ENCODE assay signal across 16 cellular contexts in the genomic region with DNA sequence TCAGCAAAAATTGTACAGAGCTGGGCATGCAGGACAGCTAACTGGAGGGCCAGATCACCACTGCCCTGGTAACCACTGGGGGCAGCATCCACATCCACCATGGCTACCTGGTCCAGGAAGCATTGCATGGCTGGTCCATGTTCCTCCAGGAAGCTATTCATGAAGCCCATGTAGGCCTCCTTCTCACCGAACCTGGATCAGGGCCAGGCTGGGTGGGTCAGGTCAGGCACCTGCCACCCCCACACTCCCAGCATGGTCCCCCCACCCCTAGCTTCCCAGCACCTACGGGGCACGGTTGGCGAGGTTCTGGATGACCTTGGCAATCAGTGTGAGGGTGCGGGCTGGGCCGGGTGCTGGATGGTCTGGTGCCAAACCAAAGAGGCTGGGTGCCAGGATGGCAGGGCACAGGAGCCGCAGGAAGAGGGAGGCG. TPM values are rescaled to one million over a fixed set of nuclear protein-coding genes. Genes with fewer than 3 reads are reported as not detected.
DNase-seq lines count a peak whose midpoint lies in the region; ATAC-seq and TF ChIP-seq lines count a peak whose summit lies in the region.
"Had no signal": no experiment of that assay in that cellular context is flagged by ENCODE, and none has a peak within 500 bp of the region (broad histone marks: within the 10 kb centered on the region; RNA-seq: fewer than 3 reads in every experiment).

No MANE protein-coding gene starts in this region.

- no peak overlapping the region for H3K4me2 ChIP-seq in HCT116 (ENCODE audit: low read length)

- no peak overlapping the region for H3K27ac Mint-ChIP-seq in brain

- in situ Hi-C loops in ACHN (cut with HindIII; ENCODE audit: low pct_ligation_motif_present, low pct_unique_long_range_greater_than_20kb, low sequenced_read_pairs): no loop called here

- H3K36me3 ChIP-seq in HCT116 (ENCODE audit: control insufficient read depth in 1 of 2, insufficient read depth in 2 of 2, low read length in 2 of 2): no peaks in the 10 kb centered on the region
- no peaks in the 10 kb centered on the region for H3K36me3 ChIP-seq in liver (ENCODE audit: control insufficient read depth in 4 of 4, insufficient read depth in 3 of 4, low read depth in 1 of 4, low read length in 3 of 4)
- no peaks in the 10 kb centered on the region for H3K36me3 ChIP-seq in esophagus muscularis mucosa
- H3K36me3 ChIP-seq in colonic mucosa: no peaks in the 10 kb centered on the region
- H3K36me3 ChIP-seq: Peyer's patch, prostate gland had no signal

- TF ChIP-seq EP300 in esophagus muscularis mucosa (IDR thresholded peaks at IDR 0.05): no peak

- RAD21 ChIA-PET in HCT116 (lab: Charles Lee; ENCODE audit: low non-redundant PET in 1 of 2, low total read pairs in 2 of 2, uncharacterized antibody in 2 of 2, unreplicated experiment in 2 of 2): interaction anchor here in 1 of 2 experiments (0.7 kb wide), 1 partner anchor 101 kb away, joined by 3 read pairs; no protein-coding TSS in a partner anchor

- intact Hi-C loops in HCT116 (cut with micrococcal nuclease): loop anchor here (10.0 kb wide), 1 partner anchor 100 kb away; no protein-coding TSS in a partner anchor
- intact Hi-C loops in esophagus muscularis mucosa (cut with DNase I): loop anchor here (5.0 to 10.0 kb wide), 4 partner anchors 103 to 350 kb away; partner anchors contain the start of gene SYDE1
- intact Hi-C loops in colonic mucosa (cut with DNase I): no loop called here

- H3K9me3 Mint-ChIP-seq in brain: peaks cover 0 to 11% (median 8%) of the 10 kb centered on the region in 5 experiments

- H3K27me3 ChIP-seq in HCT116 (ENCODE audit: insufficient read depth, low read length) (no peaks in the 10 kb centered on the region), liver (ENCODE audit: control insufficient read depth in 4 of 4, insufficient read depth in 4 of 4, low read length in 3 of 4) (no peaks in the 10 kb centered on the region), esophagus muscularis mucosa (peaks cover 0 to 56% (median 32%) of the 10 kb centered on the region in 4 donors), colonic mucosa (peaks cover 29% of the 10 kb centered on the region)

- TF ChIP-seq CTCF in HCT116 (IDR thresholded peaks at IDR 0.05 in 2 of 3, conservative IDR thresholded peaks at IDR 0.05 in 1 of 3; ENCODE audit: borderline replicate concordance in 1 of 3, insufficient read depth in 1 of 3, low read depth in 2 of 3, low read length in 2 of 3) (peak in 2 of 3 experiments; percentile 48 to 54; a peak in 4 of 6 replicates), brain (conservative IDR thresholded peaks at IDR 0.05) (no peak), liver (IDR thresholded peaks at IDR 0.05; ENCODE audit: low read depth, low read length, missing input control) (peak; percentile 30), esophagus muscularis mucosa (IDR thresholded peaks at IDR 0.05) (peak in 1 of 3 experiments; percentile 3), colonic mucosa (IDR thresholded peaks at IDR 0.05) (no peak)

- no peak for ATAC-seq in HCT116
- ATAC-seq: activated CD8-positive, alpha-beta memory T cell treated with anti-CD3 and anti-CD28 coated beads, Interleukin-2, amount 10 ng/mL, durations not matched to agents 7 days and 5 days; stimulated activated naive CD8-positive, alpha-beta T cell treated with anti-CD3 and anti-CD28 coated beads, Interleukin-15, Interleukin-2, amounts not matched to agents 100 U/mL and 50 U/mL, for 24 hours had no signal

- 51% methylated on average over 8 of the region's 8 CpGs for WGBS in liver
- 100% methylated on average over 2 of the region's 8 CpGs for WGBS in esophagus muscularis mucosa

- H3K27me3 Mint-ChIP-seq in brain: peaks cover 68% of the 10 kb centered on the region
- H3K27me3 Mint-ChIP-seq: activated CD8-positive, alpha-beta memory T cell treated with anti-CD3 and anti-CD28 coated beads, Interleukin-2, amount 10 ng/mL, durations not matched to agents 7 days and 5 days had no signal

- CTCF ChIA-PET in HCT116 (lab: Charles Lee): interaction anchor here (0.6 to 1.1 kb wide), 4 partner anchors 8 to 101 kb away, joined by 3 to 4 read pairs (median 3); partner anchors contain the start of gene AKAP8

- TF ChIP-seq POLR2A in HCT116 (IDR thresholded peaks at IDR 0.05; ENCODE audit: borderline replicate concordance, extremely low read depth, insufficient read depth, insufficient read length): no peak
- no peak for TF ChIP-seq POLR2A in esophagus muscularis mucosa (IDR thresholded peaks at IDR 0.05; ENCODE audit: low read depth)

- peak overlapping the region in 3 of 5 experiments; percentile 20 to 66 (median 39) for H3K4me3 Mint-ChIP-seq in brain
- H3K4me3 Mint-ChIP-seq: activated CD8-positive, alpha-beta memory T cell treated with anti-CD3 and anti-CD28 coated beads, Interleukin-2, amount 10 ng/mL, durations not matched to agents 7 days and 5 days had no signal

- H3K27ac ChIP-seq in HCT116 (ENCODE audit: low read depth, low read length): no peak overlapping the region
- H3K27ac ChIP-seq in liver (ENCODE audit: low read depth in 1 of 2, low read length in 2 of 2): no peak overlapping the region
- no peak overlapping the region for H3K27ac ChIP-seq in esophagus muscularis mucosa (replicated peaks in 1 of 4)
- no peak overlapping the region for H3K27ac ChIP-seq in colonic mucosa
- H3K27ac ChIP-seq: Peyer's patch, prostate gland had no signal

- H3K9me3 ChIP-seq in HCT116 (ENCODE audit: control insufficient read depth in 1 of 2, insufficient read depth in 1 of 2, low read depth in 1 of 2, low read length in 2 of 2) (no peaks in the 10 kb centered on the region), liver (ENCODE audit: control insufficient read depth in 4 of 4, low read length in 3 of 4) (no peaks in the 10 kb centered on the region), esophagus muscularis mucosa (no peaks in the 10 kb centered on the region), colonic mucosa (no peaks in the 10 kb centered on the region)
- H3K9me3 ChIP-seq: Peyer's patch, prostate gland had no signal

- H3K4me3 ChIP-seq in HCT116 (replicated peaks in 1 of 2; ENCODE audit: low read depth in 1 of 2, low read length in 2 of 2): no peak overlapping the region
- H3K4me3 ChIP-seq in liver (ENCODE audit: low read depth in 1 of 3, low read length in 3 of 3): no peak overlapping the region
- no peak overlapping the region for H3K4me3 ChIP-seq in esophagus muscularis mucosa
- no peak overlapping the region for H3K4me3 ChIP-seq in colonic mucosa
- H3K4me3 ChIP-seq: lung, Peyer's patch, prostate gland had no signal

- no peaks in the 10 kb centered on the region for H3K79me2 ChIP-seq in HCT116 (ENCODE audit: insufficient read depth, low read length)

- H3K9ac ChIP-seq in HCT116 (ENCODE audit: low read length): no peak overlapping the region
- no peak overlapping the region for H3K9ac ChIP-seq in liver (ENCODE audit: low read depth in 1 of 2, low read length in 2 of 2)
- no peak overlapping the region for H3K9ac ChIP-seq in colonic mucosa (ENCODE audit: low read depth in 2 of 2, low read length in 2 of 2)

- H3K36me3 Mint-ChIP-seq in brain: no peaks in the 10 kb centered on the region

- BruUV-seq in HCT116 (replicated peaks; lab: Mats Ljungman, UMichigan): no TSS peak

- peaks cover 12% of the 10 kb centered on the region for H3K4me1 Mint-ChIP-seq in brain

- POLR2A ChIA-PET in HCT116 (lab: Charles Lee): interaction anchor here (1.1 kb wide), 2 partner anchors 9 to 35 kb away, joined by 3 read pairs; partner anchors contain the start of gene AKAP8L

- no peaks in the 10 kb centered on the region for H3K9me2 ChIP-seq in HCT116 (ENCODE audit: insufficient read depth)

- H3K4me1 ChIP-seq in HCT116 (ENCODE audit: control insufficient read depth in 1 of 2, insufficient read depth in 2 of 2, low read length in 2 of 2) (peaks cover 8 to 28% of the 10 kb centered on the region in 2 experiments; a peak in 3 of 4 replicates), liver (ENCODE audit: control insufficient read depth in 4 of 4, insufficient read depth in 4 of 4, low read length in 3 of 4) (peaks cover 12 to 39% (median 23%) of the 10 kb centered on the region in 4 donors), esophagus muscularis mucosa (peaks cover 19 to 50% (median 40%) of the 10 kb centered on the region in 4 donors), colonic mucosa (no peaks in the 10 kb centered on the region)

- DNase-seq in ACHN (peak; percentile 4), HCT116 (ENCODE audit: low read depth, low spot score) (no peak), NCI-H526 (lab: John Stamatoyannopoulos, UW) (no peak), esophagus muscularis mucosa (ENCODE audit: extremely low spot score) (no peak), colonic mucosa (no peak), NCI-H1417 (lab: John Stamatoyannopoulos, UW) (no peak)
- DNase-seq: activated CD8-positive, alpha-beta memory T cell treated with anti-CD3 and anti-CD28 coated beads, Interleukin-2, amount 10 ng/mL, durations not matched to agents 7 days and 5 days; C1 segment of cervical spinal cord; effector CD4-positive, alpha-beta T cell; Peyer's patch; stimulated activated CD4-positive, alpha-beta T cell treated with anti-CD3 and anti-CD28 coated beads, Interleukin-4, amount 100 ng/mL, for 24 hours; stimulated activated naive CD8-positive, alpha-beta T cell treated with anti-CD3 and anti-CD28 coated beads, Interleukin-15, Interleukin-2, amounts not matched to agents 100 U/mL and 50 U/mL, for 24 hours had no signal

- no peaks in the 10 kb centered on the region for H4K20me1 ChIP-seq in HCT116 (ENCODE audit: insufficient read depth)

- H2AFZ ChIP-seq in HCT116 (ENCODE audit: low read depth, low read length, poor library complexity, severe bottlenecking): no peak overlapping the region

- TF ChIP-seq RAD21 in HCT116 (IDR thresholded peaks at IDR 0.05; ENCODE audit: low read depth) (no peak), liver (IDR thresholded peaks at IDR 0.05) (peak; percentile 30 to 59)

RNA-seq across cellular contexts. Expression of gene WIZ, which starts 4.6 kb away (rescaled TPM):
- total RNA-seq in HCT116 (2021; ENCODE audit: unreplicated experiment) (28.4 TPM), liver (1 to 10 TPM; 7.5 to 9.6 TPM), esophagus muscularis mucosa (10 to 100 TPM; 36.1 to 74.3 (median 50.3) TPM), colonic mucosa (10 to 100 TPM; 18.3 to 31.2 TPM)
- 13.8 and 16.3 TPM in 2 replicates for polyA plus RNA-seq in HCT116 (2012)
- polyA plus RNA-seq in brain (ENCODE audit: insufficient read depth, low read depth, low replicate concordance) (39.5 TPM), liver (10 to 100 TPM in 1 of 2 donors, 1 to 10 TPM in 1; 3.8 to 12.7 TPM)

RNA-seq across cellular contexts. Expression of gene RASAL3, which starts 10.0 kb away (rescaled TPM):
- total RNA-seq in HCT116 (2021; ENCODE audit: unreplicated experiment): 0.57 TPM
- not detected in 2 replicates for polyA plus RNA-seq in HCT116 (2012)
- 1.1 TPM for polyA plus RNA-seq in brain (ENCODE audit: insufficient read depth, low read depth, low replicate concordance)
- 1 to 10 TPM; 1.3 to 1.5 TPM for total RNA-seq in liver
- polyA plus RNA-seq in liver: under 1 TPM; 0.76 to 0.91 TPM
- 1 to 10 TPM; 2.5 to 3.9 (median 2.8) TPM for total RNA-seq in esophagus muscularis mucosa
- total RNA-seq in colonic mucosa: 1 to 10 TPM; 1.7 to 2.5 TPM

RNA-seq across cellular contexts. Expression of gene PGLYRP2, which starts 24.9 kb away (rescaled TPM):
- total RNA-seq in HCT116 (2021; ENCODE audit: unreplicated experiment): not detected
- not detected in 2 replicates for polyA plus RNA-seq in HCT116 (2012)
- polyA plus RNA-seq in brain (ENCODE audit: insufficient read depth, low read depth, low replicate concordance): not detected
- total RNA-seq in liver: 10 to 100 TPM in 1 of 2 donors, 1 to 10 TPM in 1; 9.9 to 68.5 TPM
- polyA plus RNA-seq in liver: 100 to 1,000 TPM; 116 to 134 TPM
- total RNA-seq in esophagus muscularis mucosa: not detected
- total RNA-seq in colonic mucosa: not detected
- total RNA-seq: lung, Peyer's patch had no signal

RNA-seq across cellular contexts. Expression of gene AKAP8L, which starts 35.6 kb away (rescaled TPM):
- total RNA-seq in HCT116 (2021; ENCODE audit: unreplicated experiment) (106 TPM), liver (10 to 100 TPM; 65.3 to 67.1 TPM), esophagus muscularis mucosa (10 to 100 TPM; 52.8 to 87.8 (median 69.4) TPM), colonic mucosa (10 to 100 TPM; 63.5 to 70.2 TPM)
- 84.8 and 106 TPM in 2 replicates for polyA plus RNA-seq in HCT116 (2012)
- polyA plus RNA-seq in brain (ENCODE audit: insufficient read depth, low read depth, low replicate concordance) (71.8 TPM), liver (10 to 100 TPM; 16.4 to 20.5 TPM)

RNA-seq across cellular contexts. Expression of gene CYP4F22, which starts 53.9 kb away (rescaled TPM):
- total RNA-seq in HCT116 (2021; ENCODE audit: unreplicated experiment) (4.9 TPM), liver (1 to 10 TPM in 1 of 2 donors, under 1 TPM in 1; 0.42 to 2.1 TPM), esophagus muscularis mucosa (not detected), colonic mucosa (under 1 TPM; 0.19 to 0.22 TPM)
- polyA plus RNA-seq in HCT116 (2012): 2.9 and 4.5 TPM in 2 replicates
- polyA plus RNA-seq in brain (ENCODE audit: insufficient read depth, low read depth, low replicate concordance) (not detected), liver (1 to 10 TPM; 1.7 to 3.9 TPM)
- total RNA-seq: Peyer's patch had no signal

Comparison
In these comparisons a context has a peak if more than half of its experiments do, and no peak if none do; other contexts are left out.
1. CTCF ChIP-seq: peak in HCT116 (2 of 3) and liver (single experiment); none in brain (0 of 2) and colonic mucosa (single experiment).
2. RNA of gene PGLYRP2, which starts 24.9 kb away (total RNA-seq): 9.9 to 68.5 TPM in liver; not detected in colonic mucosa, not detected in HCT116 (single experiment) and not detected in esophagus muscularis mucosa; every median in the first group is over 4 times any median in the second.